Comparison of ENCODE assay signal across 1 cellular context in genomic region chr17:82023447-82024241, GRCh38.
TF ChIP-seq lines count a peak whose summit lies in the region.

No MANE protein-coding gene starts in this region.

TF ChIP-seq in HEK293, 187 proteins besides CTCF, POLR2A, EP300 and RAD21 (continued from another document and continues in another):
- 0 out of 2 replicates have a peak, but pooled peaks have one; percentile 37 for TF ChIP-seq ZSCAN5A (tag by site-specific recombination; IDR thresholded peaks at IDR 0.05)
- no peak for TF ChIP-seq ZEB2 (tag by site-specific recombination; IDR thresholded peaks at IDR 0.05)
- no peak for TF ChIP-seq TSHZ1 (tag by site-specific recombination; IDR thresholded peaks at IDR 0.05; ENCODE audit: borderline replicate concordance)
- TF ChIP-seq PBX3 (CRISPR knock-in tag; IDR thresholded peaks at IDR 0.05) = 0 out of 2 replicates have a peak, but pooled peaks have one; percentile 40
- no peak for TF ChIP-seq ZNF155 (tag by site-specific recombination; IDR thresholded peaks at IDR 0.05)
- no peak for TF ChIP-seq ZNF292 (tag by site-specific recombination; IDR thresholded peaks at IDR 0.05; ENCODE audit: borderline replicate concordance, low read depth)
- TF ChIP-seq ZNF214 (tag by site-specific recombination; IDR thresholded peaks at IDR 0.05; ENCODE audit: borderline replicate concordance) = no peak
- peak; percentile 92; the same call in 1 of the 2 replicates for TF ChIP-seq HOXC10 (CRISPR knock-in tag; IDR thresholded peaks at IDR 0.05)
- TF ChIP-seq ZNF514 (tag by site-specific recombination; IDR thresholded peaks at IDR 0.05) = no peak
- no peak for TF ChIP-seq ZNF48 (tag by site-specific recombination; IDR thresholded peaks at IDR 0.05)
- no peak for TF ChIP-seq ZNF791 (tag by site-specific recombination; IDR thresholded peaks at IDR 0.05)
- TF ChIP-seq ZNF354C (tag by site-specific recombination; IDR thresholded peaks at IDR 0.05; ENCODE audit: borderline replicate concordance, low read depth) = no peak
- no peak for TF ChIP-seq ZNF777 (tag by site-specific recombination; IDR thresholded peaks at IDR 0.05; ENCODE audit: borderline replicate concordance)
- no peak for TF ChIP-seq HIC1 (tag by site-specific recombination; IDR thresholded peaks at IDR 0.05)
- TF ChIP-seq ZNF138 (tag by site-specific recombination; IDR thresholded peaks at IDR 0.05; ENCODE audit: borderline replicate concordance) = no peak
- no peak for TF ChIP-seq GFI1B (tag by site-specific recombination; IDR thresholded peaks at IDR 0.05)
- no peak for TF ChIP-seq ZNF433 (tag by site-specific recombination; IDR thresholded peaks at IDR 0.05; ENCODE audit: low read depth)
- no peak for TF ChIP-seq ZXDB (tag by site-specific recombination; IDR thresholded peaks at IDR 0.05)
- TF ChIP-seq ZFP3 (tag by site-specific recombination; IDR thresholded peaks at IDR 0.05; ENCODE audit: low read depth) = no peak
- TF ChIP-seq ZNF140 (tag by site-specific recombination; IDR thresholded peaks at IDR 0.05) = no peak
- no peak for TF ChIP-seq PRDM4 (tag by site-specific recombination; IDR thresholded peaks at IDR 0.05)
- no peak for TF ChIP-seq ZBTB26 (tag by site-specific recombination; optimal IDR thresholded peaks at IDR 0.05)
- no peak for TF ChIP-seq ZNF623 (tag by site-specific recombination; IDR thresholded peaks at IDR 0.05)
- TF ChIP-seq ZNF518A (tag by site-specific recombination; conservative IDR thresholded peaks at IDR 0.05; ENCODE audit: low read depth) = no peak
- TF ChIP-seq SP2 (tag by site-specific recombination; IDR thresholded peaks at IDR 0.05) = no peak
- TF ChIP-seq ZNF585B (tag by site-specific recombination; IDR thresholded peaks at IDR 0.05) = 0 out of 2 replicates have a peak, but pooled peaks have one; percentile 11
- peak; percentile 34; the same call in 1 of the 2 replicates for TF ChIP-seq KLF16 (tag by site-specific recombination; IDR thresholded peaks at IDR 0.05)
- no peak for TF ChIP-seq ZNF560 (tag by site-specific recombination; IDR thresholded peaks at IDR 0.05; ENCODE audit: borderline replicate concordance)
- TF ChIP-seq ZNF677 (tag by site-specific recombination; IDR thresholded peaks at IDR 0.05) = no peak
- TF ChIP-seq AEBP2 (tag by site-specific recombination; IDR thresholded peaks at IDR 0.05; ENCODE audit: borderline replicate concordance) = no peak
- no peak for TF ChIP-seq PRDM6 (tag by site-specific recombination; IDR thresholded peaks at IDR 0.05)
- no peak for TF ChIP-seq ZNF621 (tag by site-specific recombination; IDR thresholded peaks at IDR 0.05)
- no peak for TF ChIP-seq ZNF202 (tag by site-specific recombination; IDR thresholded peaks at IDR 0.05; ENCODE audit: borderline replicate concordance)
- peak; percentile 42; the same call in 1 of the 2 replicates for TF ChIP-seq MYNN (tag by site-specific recombination; IDR thresholded peaks at IDR 0.05; ENCODE audit: borderline replicate concordance)
